Comparison of ENCODE assay signal across 1 cellular context in genomic region chr6:153002613-153003293, GRCh38.
TF ChIP-seq lines count a peak whose summit lies in the region.

Gene MTRF1L, minus strand, starts transcription at chr6:153002709. Its CDS starts 24 bp downstream, at chr6:153002685.

TF ChIP-seq in HEK293, 187 proteins besides CTCF, POLR2A, EP300 and RAD21 (continued from another document):
- TF ChIP-seq, protein P1, sequence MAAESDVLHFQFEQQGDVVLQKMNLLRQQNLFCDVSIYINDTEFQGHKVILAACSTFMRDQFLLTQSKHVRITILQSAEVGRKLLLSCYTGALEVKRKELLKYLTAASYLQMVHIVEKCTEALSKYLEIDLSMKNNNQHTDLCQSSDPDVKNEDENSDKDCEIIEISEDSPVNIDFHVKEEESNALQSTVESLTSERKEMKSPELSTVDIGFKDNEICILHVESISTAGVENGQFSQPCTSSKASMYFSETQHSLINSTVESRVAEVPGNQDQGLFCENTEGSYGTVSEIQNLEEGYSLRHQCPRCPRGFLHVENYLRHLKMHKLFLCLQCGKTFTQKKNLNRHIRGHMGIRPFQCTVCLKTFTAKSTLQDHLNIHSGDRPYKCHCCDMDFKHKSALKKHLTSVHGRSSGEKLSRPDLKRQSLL (tag by site-specific recombination; IDR thresholded peaks at IDR 0.05), result no peak
- TF ChIP-seq IKZF3 (tag by site-specific recombination; IDR thresholded peaks at IDR 0.05) (peak; percentile 72; the same call in 1 of the 2 replicates), KLF16 (tag by site-specific recombination; IDR thresholded peaks at IDR 0.05) (no peak), ZNF341 (tag by site-specific recombination; IDR thresholded peaks at IDR 0.05; ENCODE audit: low read depth) (0 out of 2 replicates have a peak, but pooled peaks have one; percentile 14)
- TF ChIP-seq, protein P2, sequence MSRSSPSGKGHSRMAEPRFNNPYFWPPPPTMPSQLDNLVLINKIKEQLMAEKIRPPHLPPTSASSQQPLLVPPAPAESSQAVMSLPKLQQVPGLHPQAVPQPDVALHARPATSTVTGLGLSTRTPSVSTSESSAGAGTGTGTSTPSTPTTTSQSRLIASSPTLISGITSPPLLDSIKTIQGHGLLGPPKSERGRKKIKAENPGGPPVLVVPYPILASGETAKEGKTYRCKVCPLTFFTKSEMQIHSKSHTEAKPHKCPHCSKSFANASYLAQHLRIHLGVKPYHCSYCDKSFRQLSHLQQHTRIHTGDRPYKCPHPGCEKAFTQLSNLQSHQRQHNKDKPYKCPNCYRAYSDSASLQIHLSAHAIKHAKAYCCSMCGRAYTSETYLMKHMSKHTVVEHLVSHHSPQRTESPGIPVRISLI (tag by site-specific recombination; IDR thresholded peaks at IDR 0.05), result no peak
